1 cellular context compared by ENCODE assay signal in the genomic region with DNA sequence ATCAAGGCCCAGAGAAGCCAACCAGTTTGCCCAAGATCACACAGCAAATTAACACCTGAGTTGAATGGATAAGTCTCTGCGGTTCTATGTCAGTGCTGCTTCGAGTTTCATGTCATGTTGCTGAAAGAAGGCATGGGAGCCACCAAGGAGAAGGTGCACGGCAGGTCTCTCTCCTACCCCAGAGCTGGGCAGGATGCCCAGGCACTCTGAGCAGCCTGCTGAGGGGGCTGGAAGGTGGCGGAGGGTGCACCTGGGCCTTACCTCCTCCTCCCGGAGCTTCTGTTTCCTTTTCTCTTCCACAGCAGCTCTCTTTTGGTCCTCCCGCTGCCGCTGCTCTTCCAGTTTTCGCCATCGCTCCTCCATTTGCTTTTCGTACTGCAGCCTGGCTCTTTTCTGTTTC.
TF ChIP-seq lines count a peak whose summit lies in the region.

No MANE protein-coding gene starts in this region.

TF ChIP-seq in SK-N-SH, 30 proteins besides CTCF, POLR2A, EP300 and RAD21 (continued from another document):
- TF ChIP-seq IRF3 (IDR thresholded peaks at IDR 0.05; ENCODE audit: low read depth, low read length) (no peak), RXRA (IDR thresholded peaks at IDR 0.05; ENCODE audit: borderline replicate concordance, low read depth) (no peak), MXI1 (IDR thresholded peaks at IDR 0.05; ENCODE audit: low read depth, low read length) (no peak), RCOR1 (IDR thresholded peaks at IDR 0.05; ENCODE audit: low read length) (no peak)
